25 cellular contexts compared by ENCODE assay signal in the genomic region with DNA sequence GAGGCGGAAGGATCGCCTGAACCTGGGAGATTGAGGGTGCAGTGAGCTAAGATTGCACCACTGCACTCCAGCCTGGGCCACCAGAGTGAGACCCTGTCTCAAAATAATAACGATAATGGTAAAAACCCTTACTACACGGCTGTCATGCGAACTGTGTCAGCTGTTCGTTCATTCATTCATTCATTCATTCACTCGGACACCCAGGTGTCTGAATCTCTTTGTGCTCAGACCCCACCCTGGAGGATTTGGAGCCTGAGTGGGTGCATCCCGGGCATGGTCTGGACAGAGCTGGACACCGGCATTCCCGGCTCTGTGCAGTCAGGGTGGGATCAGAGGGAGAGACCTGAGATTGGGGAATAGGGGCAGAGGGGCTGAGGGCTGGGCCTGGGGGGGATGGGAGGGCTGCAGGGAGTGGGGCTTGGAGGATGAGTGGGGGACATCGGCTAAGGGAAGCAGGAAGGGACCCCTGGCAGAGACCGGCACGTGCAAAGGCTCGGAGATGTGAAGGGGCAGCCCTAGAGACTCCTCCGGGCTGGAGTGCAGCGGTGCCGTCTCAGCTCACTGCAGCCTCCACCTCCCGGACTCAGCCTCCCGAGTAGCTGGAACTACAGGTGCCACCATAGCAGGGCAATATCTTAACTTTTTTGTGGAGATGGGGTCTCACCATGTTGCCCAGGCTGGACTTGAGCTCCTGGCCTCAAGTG.
"Had no signal": no experiment of that assay in that cellular context is flagged by ENCODE, and none has a peak within 500 bp of the region (broad histone marks: within the 10 kb centered on the region; RNA-seq: fewer than 3 reads in every experiment).

No MANE protein-coding gene starts in this region.

- H3K4me2 ChIP-seq: hepatocyte, smooth muscle cell had no signal

- H3K4me1 ChIP-seq: lower lobe of right lung, right atrium auricular region, right lobe of liver, tibial nerve, uterus had no signal

- H3K9me3 ChIP-seq: lower lobe of right lung, neutrophil, ovary, right atrium auricular region, right lobe of liver, tibial nerve, uterus had no signal

- H2AFZ ChIP-seq: hepatocyte had no signal

- DNase-seq: kidney glomerular epithelial cell; left cardiac atrium; lower lobe of right lung; mammary epithelial cell; mesenchymal stem cell; naive thymus-derived CD8-positive, alpha-beta T cell; occipital lobe; ovary; right lobe of liver; stimulated activated CD4-positive, alpha-beta T cell treated with anti-CD3 and anti-CD28 coated beads, Interleukin-1b, Interleukin-23, amount 100 ng/mL, for 48 hours; stimulated activated CD4-positive, alpha-beta T cell treated with anti-CD3 and anti-CD28 coated beads, Interleukin-2, amount 100 ng/mL, for 48 hours; stimulated activated CD4-positive, alpha-beta T cell treated with anti-CD3 and anti-CD28 coated beads, Interleukin-4, amount 100 ng/mL, for 4 hours; stimulated activated CD8-positive, alpha-beta memory T cell treated with anti-CD3 and anti-CD28 coated beads, Interleukin-4, amount 100 ng/mL, for 48 hours; stimulated activated naive CD4-positive, alpha-beta T cell treated with Interleukin-2 at 50 U/mL for 16 hours; stimulated activated naive CD8-positive, alpha-beta T cell treated with anti-CD3 and anti-CD28 coated beads, Interleukin-15, amount 100 ng/mL, for 72 hours; substantia nigra; uterus had no signal

- H3K4me3 ChIP-seq: hepatocyte, lower lobe of right lung, ovary, right atrium auricular region, right lobe of liver, smooth muscle cell, tibial nerve, uterus had no signal

- H3K27ac ChIP-seq: hepatocyte, lower lobe of right lung, neutrophil, ovary, right atrium auricular region, right lobe of liver, tibial nerve, uterus had no signal

- FAIRE-seq: keratinocyte had no signal

- H3K27me3 ChIP-seq: ovary, right atrium auricular region, right lobe of liver had no signal

- H3K79me2 ChIP-seq: hepatocyte had no signal

- ATAC-seq: left cardiac atrium; left lobe of liver; naive thymus-derived CD8-positive, alpha-beta T cell; stimulated activated memory B cell treated with anti-CD40 and anti-IgM and Interleukin-4, amounts not matched to agents 10 μg/mL and 1 μg/mL and 100 μg/mL, for 72 hours; stimulated activated naive CD8-positive, alpha-beta T cell treated with anti-CD3 and anti-CD28 coated beads, Interleukin-15, amount 100 ng/mL, for 72 hours had no signal

- H3K36me3 ChIP-seq: lower lobe of right lung, neutrophil, ovary, right atrium auricular region, right lobe of liver, tibial nerve, uterus had no signal
